ENCODE assay signal across 15 cellular contexts in genomic region chr5:25858019-25858418, GRCh38.
A peak's percentile ranks its signal among the peaks of the same experiment; 100 is the strongest.
DNase-seq lines count a peak whose midpoint lies in the region; ATAC-seq and TF ChIP-seq lines count a peak whose summit lies in the region.
"Had no signal": no experiment of that assay in that cellular context is flagged by ENCODE, and none has a peak within 500 bp of the region (broad histone marks: within the 10 kb centered on the region; RNA-seq: fewer than 3 reads in every experiment).

No MANE protein-coding gene starts in this region.

- no peaks in the 10 kb centered on the region for H3K27me3 Mint-ChIP-seq in mesothelial cell of epicardium (ENCODE audit: low read depth)
- H3K27me3 Mint-ChIP-seq: activated naive CD8-positive, alpha-beta T cell treated with anti-CD3 and anti-CD28 coated beads for 36 hours had no signal

- no peak overlapping the region for H2AFZ ChIP-seq in Karpas-422 (ENCODE audit: low read length)

- DNase-seq in NCI-H2107 treated with DMSO at 0.1 percent for 48 hours (lab: John Stamatoyannopoulos, UW; ENCODE audit: unreplicated experiment) = peak; percentile 11
- DNase-seq in NCI-H2107 (lab: John Stamatoyannopoulos, UW) = no peak
- DNase-seq in Karpas-422 = peak; percentile 63
- peak; percentile 15 to 45 for DNase-seq in SJCRH30
- no peak for DNase-seq in mesothelial cell of epicardium (ENCODE audit: low spot score in 2 of 2, unreplicated experiment in 2 of 2)
- no peak for DNase-seq in kidney glomerular epithelial cell (lab: John Stamatoyannopoulos, UW)
- DNase-seq in medulla oblongata (ENCODE audit: extremely low spot score) = no peak
- DNase-seq: activated CD8-positive, alpha-beta memory T cell treated with anti-CD3 and anti-CD28 coated beads, Interleukin-2, amount 50 U/mL, for 4 hours; activated naive CD8-positive, alpha-beta T cell treated with anti-CD3 and anti-CD28 coated beads for 36 hours; Calu3; central memory CD4-positive, alpha-beta T cell; NCI-H1694 treated with DMSO at 0.1 percent for 48 hours; stimulated activated CD8-positive, alpha-beta memory T cell treated with anti-CD3 and anti-CD28 coated beads, Interleukin-4, amount 100 ng/mL, for 48 hours; trophoblast cell had no signal

- H3K36me3 ChIP-seq in Karpas-422 (ENCODE audit: insufficient read depth, low read length) (no peaks in the 10 kb centered on the region), SJCRH30 (no peaks in the 10 kb centered on the region)

- no peaks in the 10 kb centered on the region for H4K20me1 ChIP-seq in Karpas-422 (ENCODE audit: insufficient read depth, low read depth, low read length)

- no peaks in the 10 kb centered on the region for H3K9me2 ChIP-seq in Karpas-422 (replicated peaks; ENCODE audit: insufficient read depth, low read length)

- H3K36me3 Mint-ChIP-seq in mesothelial cell of epicardium = no peaks in the 10 kb centered on the region
- H3K36me3 Mint-ChIP-seq: activated naive CD8-positive, alpha-beta T cell treated with anti-CD3 and anti-CD28 coated beads for 36 hours had no signal

- no peak overlapping the region for H3K4me3 ChIP-seq in Karpas-422 (ENCODE audit: low read length)
- H3K4me3 ChIP-seq in SJCRH30 = no peak overlapping the region

- peaks cover 16% of the 10 kb centered on the region for H3K9me3 Mint-ChIP-seq in mesothelial cell of epicardium

- H3K27me3 ChIP-seq in Karpas-422 (ENCODE audit: low read length) (no peaks in the 10 kb centered on the region), SJCRH30 (no peaks in the 10 kb centered on the region)

- H3K4me2 ChIP-seq in Karpas-422 (ENCODE audit: low read depth, low read length, poor library complexity, severe bottlenecking) = no peak overlapping the region

- no peaks in the 10 kb centered on the region for H3K79me2 ChIP-seq in Karpas-422 (ENCODE audit: low read length)

- no peak overlapping the region for H3K27ac ChIP-seq in Karpas-422 (ENCODE audit: low read length)
- no peak overlapping the region for H3K27ac ChIP-seq in SJCRH30

- ATAC-seq in GM18870 (IDR thresholded peaks at IDR 0.05; ENCODE audit: unreplicated experiment) = no peak

- H3K27ac Mint-ChIP-seq in mesothelial cell of epicardium = no peak overlapping the region
- H3K27ac Mint-ChIP-seq: activated naive CD8-positive, alpha-beta T cell treated with anti-CD3 and anti-CD28 coated beads for 36 hours had no signal

- no peak overlapping the region for H3K4me3 Mint-ChIP-seq in mesothelial cell of epicardium
- H3K4me3 Mint-ChIP-seq: activated naive CD8-positive, alpha-beta T cell treated with anti-CD3 and anti-CD28 coated beads for 36 hours had no signal

- no peak overlapping the region for H3K9ac ChIP-seq in Karpas-422 (ENCODE audit: low read length)

- H3K9me3 ChIP-seq in Karpas-422 (ENCODE audit: low read length) (no peaks in the 10 kb centered on the region), SJCRH30 (replicated peaks) (no peaks in the 10 kb centered on the region)

- TF ChIP-seq CTCF in mesothelial cell of epicardium (IDR thresholded peaks at IDR 0.05; ENCODE audit: unreplicated experiment) = peak; percentile 14

- no peaks in the 10 kb centered on the region for H3K4me1 ChIP-seq in Karpas-422 (ENCODE audit: low read length)
- H3K4me1 ChIP-seq in SJCRH30 = no peaks in the 10 kb centered on the region

- no peaks in the 10 kb centered on the region for H3K4me1 Mint-ChIP-seq in mesothelial cell of epicardium
- H3K4me1 Mint-ChIP-seq: activated naive CD8-positive, alpha-beta T cell treated with anti-CD3 and anti-CD28 coated beads for 36 hours had no signal

Comparison
In these comparisons a context has a peak if more than half of its experiments do, and no peak if none do; other contexts are left out.
1. DNase-seq: peak in NCI-H2107 treated with DMSO at 0.1 percent for 48 hours (single experiment), Karpas-422 (single experiment) and SJCRH30 (2 of 2); none in NCI-H2107 (single experiment), mesothelial cell of epicardium (0 of 2), kidney glomerular epithelial cell (single experiment) and medulla oblongata (single experiment).